ENCODE assay signal across 8 cellular contexts in the genomic region with DNA sequence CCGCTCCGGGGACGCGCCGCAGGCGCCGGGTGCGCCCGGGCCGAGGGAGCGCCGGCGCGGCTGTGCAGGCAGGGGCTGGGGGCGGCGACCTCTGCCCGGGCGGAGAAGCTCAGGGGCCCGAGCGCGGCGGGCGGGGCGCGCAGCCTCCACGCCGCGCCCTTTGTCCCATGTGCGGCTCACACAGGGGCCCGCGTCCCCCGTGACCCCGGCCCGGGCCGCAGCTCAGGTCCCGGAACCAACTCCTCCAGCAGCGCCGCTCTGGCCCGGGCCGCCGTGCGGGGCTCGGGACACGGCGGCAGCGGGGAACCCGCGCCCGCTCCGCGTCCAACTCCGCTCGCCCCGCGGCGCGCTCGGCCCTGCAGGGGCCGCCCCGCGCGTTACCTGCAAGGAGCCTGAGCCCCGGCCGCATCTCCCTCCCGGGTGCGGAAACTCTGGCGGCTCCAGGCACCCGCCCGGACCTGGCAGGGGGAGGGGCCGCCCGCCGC. TPM values are rescaled to one million over a fixed set of nuclear protein-coding genes. Genes with fewer than 3 reads are reported as not detected.
DNase-seq lines count a peak whose midpoint lies in the region; ATAC-seq and TF ChIP-seq lines count a peak whose summit lies in the region.

A gene with protein sequence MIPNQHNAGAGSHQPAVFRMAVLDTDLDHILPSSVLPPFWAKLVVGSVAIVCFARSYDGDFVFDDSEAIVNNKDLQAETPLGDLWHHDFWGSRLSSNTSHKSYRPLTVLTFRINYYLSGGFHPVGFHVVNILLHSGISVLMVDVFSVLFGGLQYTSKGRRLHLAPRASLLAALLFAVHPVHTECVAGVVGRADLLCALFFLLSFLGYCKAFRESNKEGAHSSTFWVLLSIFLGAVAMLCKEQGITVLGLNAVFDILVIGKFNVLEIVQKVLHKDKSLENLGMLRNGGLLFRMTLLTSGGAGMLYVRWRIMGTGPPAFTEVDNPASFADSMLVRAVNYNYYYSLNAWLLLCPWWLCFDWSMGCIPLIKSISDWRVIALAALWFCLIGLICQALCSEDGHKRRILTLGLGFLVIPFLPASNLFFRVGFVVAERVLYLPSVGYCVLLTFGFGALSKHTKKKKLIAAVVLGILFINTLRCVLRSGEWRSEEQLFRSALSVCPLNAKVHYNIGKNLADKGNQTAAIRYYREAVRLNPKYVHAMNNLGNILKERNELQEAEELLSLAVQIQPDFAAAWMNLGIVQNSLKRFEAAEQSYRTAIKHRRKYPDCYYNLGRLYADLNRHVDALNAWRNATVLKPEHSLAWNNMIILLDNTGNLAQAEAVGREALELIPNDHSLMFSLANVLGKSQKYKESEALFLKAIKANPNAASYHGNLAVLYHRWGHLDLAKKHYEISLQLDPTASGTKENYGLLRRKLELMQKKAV (minus strand): TSS at position 433 of the 485 bp plus-strand sequence. CDS start 4,433 bp downstream, outside the sequence.

- peaks cover 29% of the 10 kb centered on the region for H3K4me1 Mint-ChIP-seq in WTC11

- H3K27me3 ChIP-seq in BLaER1 treated with 17β-estradiol and CSF1 and Interleukin-3, amounts not matched to agents 10 nM and 100 nM = peaks cover 0 to 5% (median 0%) of the 10 kb centered on the region in 11 experiments; a peak in 3 of 22 replicates

- POLR2A ChIA-PET in WTC11 (lab: Charles Lee) = no interaction called here

- H3K27ac ChIP-seq in BLaER1 treated with 17β-estradiol and CSF1 and Interleukin-3, amounts not matched to agents 10 nM and 100 nM = peak within 1 kb of the TSS; percentile 82 to 96 (median 94)

- H3K9me3 ChIP-seq in BLaER1 treated with 17β-estradiol and CSF1 and Interleukin-3, amounts not matched to agents 10 nM and 100 nM (replicated peaks in 1 of 11) = no peaks in the 10 kb centered on the region

- H3K4me3 ChIP-seq in BLaER1 treated with 17β-estradiol and CSF1 and Interleukin-3, amounts not matched to agents 10 nM and 100 nM = peak within 1 kb of the TSS; percentile 88 to 98 (median 92)
- peak within 1 kb of the TSS; percentile 85 for H3K4me3 ChIP-seq in fibroblast of villous mesenchyme (ENCODE audit: low read depth, low read length)

- peaks cover 14 to 26% (median 24%) of the 10 kb centered on the region in 10 experiments for H3K4me1 ChIP-seq in BLaER1 treated with 17β-estradiol and CSF1 and Interleukin-3, amounts not matched to agents 10 nM and 100 nM

- H4K20me1 ChIP-seq in BLaER1 treated with 17β-estradiol and CSF1 and Interleukin-3, amounts not matched to agents 10 nM and 100 nM = peaks cover 0 to 42% (median 25%) of the 10 kb centered on the region in 11 experiments; a peak in 18 of 22 replicates

- H3K9ac ChIP-seq in BLaER1 treated with 17β-estradiol and CSF1 and Interleukin-3, amounts not matched to agents 10 nM and 100 nM = peak within 1 kb of the TSS; percentile 84 to 98 (median 93)

- H3K27ac Mint-ChIP-seq in WTC11 = peak within 1 kb of the TSS; percentile 93

- DNase-seq in WTC11 (ENCODE audit: low spot score) (no peak), fibroblast of villous mesenchyme (ENCODE audit: low read depth) (no peak), pons (ENCODE audit: low spot score) (peak; percentile 47), C1 segment of cervical spinal cord (lab: John Stamatoyannopoulos, UW) (no peak), cortex of kidney (lab: John Stamatoyannopoulos, UW) (no peak)

- peak within 1 kb of the TSS; percentile 89 to 97 (median 95) for H3K4me2 ChIP-seq in BLaER1 treated with 17β-estradiol and CSF1 and Interleukin-3, amounts not matched to agents 10 nM and 100 nM

- ATAC-seq in GM19328 (IDR thresholded peaks at IDR 0.05; ENCODE audit: unreplicated experiment) = peak; percentile 39
- ATAC-seq in HG03354 (IDR thresholded peaks at IDR 0.05; ENCODE audit: poor library complexity, severe bottlenecking, unreplicated experiment) = peak; percentile 51
- peak; percentile 45 for ATAC-seq in WTC11

- H3K9me3 Mint-ChIP-seq in WTC11 = no peaks in the 10 kb centered on the region

- peaks cover 0 to 20% (median 13%) of the 10 kb centered on the region in 11 experiments; a peak in 18 of 22 replicates for H3K36me3 ChIP-seq in BLaER1 treated with 17β-estradiol and CSF1 and Interleukin-3, amounts not matched to agents 10 nM and 100 nM

- peaks cover 2% of the 10 kb centered on the region; the same call in 1 of the 2 replicates for H3K36me3 Mint-ChIP-seq in WTC11

- peaks cover 7% of the 10 kb centered on the region for H3K27me3 Mint-ChIP-seq in WTC11 (ENCODE audit: low read depth)

- CTCF ChIA-PET in WTC11 (lab: Charles Lee) = interaction anchor here (1.0 to 1.8 kb wide), 10 partner anchors 13 to 447 kb away, joined by 3 to 8 read pairs (median 4); no protein-coding TSS in a partner anchor

- TF ChIP-seq CTCF in WTC11 (IDR thresholded peaks at IDR 0.05) (no peak), fibroblast of villous mesenchyme (IDR thresholded peaks at IDR 0.05; ENCODE audit: insufficient read depth, low read depth, low read length) (no peak)

- H3K4me3 Mint-ChIP-seq in WTC11 = peak within 1 kb of the TSS; percentile 94

TF ChIP-seq in WTC11, 78 proteins besides CTCF, POLR2A, EP300 and RAD21:
- TF ChIP-seq NR3C1 (CRISPR knock-in tag; conservative IDR thresholded peaks at IDR 0.05; ENCODE audit: low read depth) (no peak), PRRX2 (CRISPR knock-in tag; IDR thresholded peaks at IDR 0.05) (no peak), TP53 (CRISPR knock-in tag; IDR thresholded peaks at IDR 0.05) (0 out of 2 replicates have a peak, but pooled peaks have one; percentile 52)
- TF ChIP-seq, protein P1, sequence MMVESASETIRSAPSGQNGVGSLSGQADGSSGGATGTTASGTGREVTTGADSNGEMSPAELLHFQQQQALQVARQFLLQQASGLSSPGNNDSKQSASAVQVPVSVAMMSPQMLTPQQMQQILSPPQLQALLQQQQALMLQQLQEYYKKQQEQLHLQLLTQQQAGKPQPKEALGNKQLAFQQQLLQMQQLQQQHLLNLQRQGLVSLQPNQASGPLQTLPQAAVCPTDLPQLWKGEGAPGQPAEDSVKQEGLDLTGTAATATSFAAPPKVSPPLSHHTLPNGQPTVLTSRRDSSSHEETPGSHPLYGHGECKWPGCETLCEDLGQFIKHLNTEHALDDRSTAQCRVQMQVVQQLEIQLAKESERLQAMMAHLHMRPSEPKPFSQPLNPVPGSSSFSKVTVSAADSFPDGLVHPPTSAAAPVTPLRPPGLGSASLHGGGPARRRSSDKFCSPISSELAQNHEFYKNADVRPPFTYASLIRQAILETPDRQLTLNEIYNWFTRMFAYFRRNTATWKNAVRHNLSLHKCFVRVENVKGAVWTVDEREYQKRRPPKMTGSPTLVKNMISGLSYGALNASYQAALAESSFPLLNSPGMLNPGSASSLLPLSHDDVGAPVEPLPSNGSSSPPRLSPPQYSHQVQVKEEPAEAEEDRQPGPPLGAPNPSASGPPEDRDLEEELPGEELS (CRISPR knock-in tag; IDR thresholded peaks at IDR 0.05) = 0 out of 2 replicates have a peak, but pooled peaks have one; percentile 8

RNA-seq across cellular contexts. Expression of the gene that starts here (rescaled TPM):
- total RNA-seq in WTC11 (2021) (45.5 to 49.6 TPM (median 47.8 TPM) in 3 replicates), fibroblast of villous mesenchyme (11.7 and 12.9 TPM in 2 replicates)
